In the genomic region with DNA sequence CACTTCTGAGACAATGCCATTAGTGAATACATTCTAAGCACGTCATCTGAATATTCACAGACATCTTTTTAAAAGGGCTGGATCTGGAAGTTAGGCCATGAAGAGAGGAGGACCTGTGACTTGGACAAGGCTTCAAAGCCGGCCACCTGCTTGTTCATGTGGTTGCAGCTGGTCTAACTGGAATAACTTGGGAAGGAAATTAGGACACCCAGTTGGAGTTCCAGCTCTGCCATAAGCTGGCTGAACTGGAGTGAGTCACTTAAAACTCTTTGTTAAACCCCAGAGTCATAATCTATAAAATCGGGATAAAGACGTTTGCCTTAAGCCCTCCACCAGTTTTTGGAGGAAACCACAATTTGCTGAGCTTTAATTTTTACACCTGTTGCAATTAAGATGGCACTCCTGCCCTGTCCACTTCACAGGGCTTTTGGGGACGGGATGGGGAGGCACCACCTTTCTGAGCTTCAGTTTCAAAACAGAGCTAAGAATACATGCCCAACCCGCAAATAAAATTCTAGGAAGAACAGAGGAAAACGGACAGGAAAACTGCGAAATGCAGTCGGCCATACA, we compare ENCODE assay signal across 8 cellular contexts. TPM values are rescaled to one million over a fixed set of nuclear protein-coding genes. Genes with fewer than 3 reads are reported as not detected.
DNase-seq lines count a peak whose midpoint lies in the region; ATAC-seq and TF ChIP-seq lines count a peak whose summit lies in the region.

No MANE protein-coding gene starts in this region.

- H3K9ac ChIP-seq in endocrine pancreas (ENCODE audit: control insufficient read depth, insufficient read depth, low read length) (peak overlapping the region; percentile 76), neural progenitor cell (no peak overlapping the region)

- no peaks in the 10 kb centered on the region for H3K27me3 Mint-ChIP-seq in activated naive CD4-positive, alpha-beta T cell treated with anti-CD3 and anti-CD28 coated beads, Interleukin-2, amount 50 U/mL, for 24 hours
- H3K27me3 Mint-ChIP-seq in neural progenitor cell (ENCODE audit: insufficient read depth, low read depth) = no peaks in the 10 kb centered on the region

- H3K27ac Mint-ChIP-seq in activated naive CD4-positive, alpha-beta T cell treated with anti-CD3 and anti-CD28 coated beads, Interleukin-2, amount 50 U/mL, for 24 hours = peak overlapping the region; percentile 91
- no peak overlapping the region for H3K27ac Mint-ChIP-seq in neural progenitor cell

- no peak overlapping the region for H3K27ac ChIP-seq in neural progenitor cell

- ATAC-seq in HG02571 (IDR thresholded peaks at IDR 0.05; ENCODE audit: unreplicated experiment) (no peak), GM21737 (IDR thresholded peaks at IDR 0.05; ENCODE audit: unreplicated experiment) (no peak)

- H3K9me3 Mint-ChIP-seq in activated naive CD4-positive, alpha-beta T cell treated with anti-CD3 and anti-CD28 coated beads, Interleukin-2, amount 50 U/mL, for 24 hours = no peaks in the 10 kb centered on the region
- no peaks in the 10 kb centered on the region for H3K9me3 Mint-ChIP-seq in neural progenitor cell

- no peaks in the 10 kb centered on the region for H4K20me1 ChIP-seq in neural progenitor cell (ENCODE audit: low read depth)

- H3K4me3 ChIP-seq in endocrine pancreas (ENCODE audit: control insufficient read depth, insufficient read depth, low read length) (peak overlapping the region; percentile 88), neural progenitor cell (peak overlapping the region; percentile 83)

- H2AFZ ChIP-seq in neural progenitor cell (replicated peaks) = peak overlapping the region; percentile 95

- peaks cover 20% of the 10 kb centered on the region for H3K79me2 ChIP-seq in neural progenitor cell (ENCODE audit: low read depth)

- peak overlapping the region; percentile 93 for H3K4me2 ChIP-seq in neural progenitor cell

- H3F3A ChIP-seq in neural progenitor cell (ENCODE audit: low read depth) = peaks cover 7% of the 10 kb centered on the region

- peaks cover 32% of the 10 kb centered on the region for H3K4me1 Mint-ChIP-seq in activated naive CD4-positive, alpha-beta T cell treated with anti-CD3 and anti-CD28 coated beads, Interleukin-2, amount 50 U/mL, for 24 hours
- H3K4me1 Mint-ChIP-seq in neural progenitor cell = peaks cover 10% of the 10 kb centered on the region

- TF ChIP-seq CTCF in neural progenitor cell (IDR thresholded peaks at IDR 0.05) = no peak

- no peak for DNase-seq in activated naive CD4-positive, alpha-beta T cell (lab: John Stamatoyannopoulos, UW)
- peak; percentile 3 for DNase-seq in NCI-H774 (lab: John Stamatoyannopoulos, UW)
- no peak for DNase-seq in neural progenitor cell (ENCODE audit: low spot score)
- no peak for DNase-seq in NCI-H187 (lab: John Stamatoyannopoulos, UW)

- H3K36me3 ChIP-seq in endocrine pancreas (ENCODE audit: control insufficient read depth, insufficient read depth, low read length) = no peaks in the 10 kb centered on the region
- no peaks in the 10 kb centered on the region for H3K36me3 ChIP-seq in neural progenitor cell

- H3K4me3 Mint-ChIP-seq in activated naive CD4-positive, alpha-beta T cell treated with anti-CD3 and anti-CD28 coated beads, Interleukin-2, amount 50 U/mL, for 24 hours = peak overlapping the region; percentile 96
- peak overlapping the region; percentile 87 for H3K4me3 Mint-ChIP-seq in neural progenitor cell

- H3K36me3 Mint-ChIP-seq in activated naive CD4-positive, alpha-beta T cell treated with anti-CD3 and anti-CD28 coated beads, Interleukin-2, amount 50 U/mL, for 24 hours = peaks cover 2% of the 10 kb centered on the region
- H3K36me3 Mint-ChIP-seq in neural progenitor cell = peaks cover 2% of the 10 kb centered on the region

- no peaks in the 10 kb centered on the region for H3K27me3 ChIP-seq in endocrine pancreas (ENCODE audit: control insufficient read depth, insufficient read depth, low read length)
- peaks cover 8% of the 10 kb centered on the region for H3K27me3 ChIP-seq in neural progenitor cell

- H3K4me1 ChIP-seq in endocrine pancreas (ENCODE audit: control insufficient read depth, insufficient read depth, low read length) (peaks cover 13% of the 10 kb centered on the region), neural progenitor cell (peaks cover 16% of the 10 kb centered on the region)

- H3K9me3 ChIP-seq in endocrine pancreas (ENCODE audit: control insufficient read depth, low read length) (no peaks in the 10 kb centered on the region), neural progenitor cell (ENCODE audit: low read depth) (no peaks in the 10 kb centered on the region)

RNA-seq across cellular contexts. Expression of gene STX17, which starts 0.5 kb away (rescaled TPM):
- total RNA-seq in neural progenitor cell (ENCODE audit: low replicate concordance) = 31.7 and 34.4 TPM in 2 replicates
